Comparison of ENCODE assay signal across 15 cellular contexts in the genomic region with DNA sequence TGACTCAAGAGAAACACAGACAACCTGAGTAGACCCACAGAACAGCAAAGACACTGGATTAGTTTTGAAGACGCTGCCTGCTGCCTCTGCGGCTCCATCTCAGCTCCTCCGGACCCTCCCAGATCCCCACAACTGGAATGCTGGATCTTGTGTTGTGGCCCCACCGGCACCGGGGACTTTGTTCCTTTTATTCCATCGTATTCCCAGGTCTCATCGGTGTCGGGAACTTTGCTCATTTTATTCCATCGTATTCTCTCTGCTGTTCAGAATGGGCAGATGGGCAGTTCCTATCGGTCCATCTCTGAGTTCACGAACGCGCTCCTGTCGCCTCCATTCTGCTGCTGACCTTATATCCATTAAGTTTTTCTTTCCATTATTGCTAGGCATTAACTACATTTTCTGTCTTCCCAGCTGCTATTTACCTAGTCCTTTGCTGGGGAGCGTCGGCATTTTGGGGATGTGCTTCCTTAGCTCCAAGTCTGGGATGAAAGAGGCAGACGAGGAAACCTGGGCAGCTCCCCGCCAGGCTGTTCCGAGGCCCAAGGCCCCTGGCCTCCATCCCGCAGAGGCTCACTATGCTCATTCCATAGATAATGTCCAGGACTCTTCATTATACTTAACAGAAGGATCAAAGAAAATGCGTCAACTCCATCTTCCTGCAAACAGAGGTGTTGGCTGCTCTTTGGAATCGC.
DNase-seq lines count a peak whose midpoint lies in the region; ATAC-seq and TF ChIP-seq lines count a peak whose summit lies in the region.
"Had no signal": no experiment of that assay in that cellular context is flagged by ENCODE, and none has a peak within 500 bp of the region (broad histone marks: within the 10 kb centered on the region; RNA-seq: fewer than 3 reads in every experiment).

No MANE protein-coding gene starts in this region.

- POLR2A ChIA-PET in activated naive CD8-positive, alpha-beta T cell treated with anti-CD3 and anti-CD28 coated beads, Interleukin-2, amount 10 ng/mL, durations not matched to agents 7 days and 5 days (lab: Charles Lee), result no interaction called here

- peaks cover 10% of the 10 kb centered on the region for H3K36me3 ChIP-seq in OCI-LY1 (ENCODE audit: insufficient read depth, low read length)
- no peaks in the 10 kb centered on the region for H3K36me3 ChIP-seq in mucosa of descending colon (ENCODE audit: low read depth)
- H3K36me3 ChIP-seq in tibial artery, result peaks cover 0 to 14% (median 10%) of the 10 kb centered on the region in 3 donors
- H3K36me3 ChIP-seq: pancreas had no signal

- no peak overlapping the region for H3K4me3 Mint-ChIP-seq in activated naive CD8-positive, alpha-beta T cell treated with anti-CD3 and anti-CD28 coated beads, Interleukin-2, amount 10 ng/mL, durations not matched to agents 7 days and 5 days
- no peak overlapping the region for H3K4me3 Mint-ChIP-seq in activated naive CD8-positive, alpha-beta T cell treated with anti-CD3 and anti-CD28 coated beads for 36 hours

- H4K20me1 ChIP-seq in OCI-LY1 (ENCODE audit: insufficient read depth, low read length), result no peaks in the 10 kb centered on the region

- H3K27ac ChIP-seq in OCI-LY1 (ENCODE audit: low read depth, low read length, poor library complexity, severe bottlenecking) (peak overlapping the region; percentile 97), tibial artery (no peak overlapping the region)
- H3K27ac ChIP-seq: esophagus muscularis mucosa, pancreas had no signal

- peak overlapping the region; percentile 83 for H3K9ac ChIP-seq in OCI-LY1 (ENCODE audit: low read length)

- no peak for ATAC-seq in activated naive CD8-positive, alpha-beta T cell treated with anti-CD3 and anti-CD28 coated beads, Interleukin-2, amount 10 ng/mL, durations not matched to agents 7 days and 5 days (ENCODE audit: low read depth)
- no peak for ATAC-seq in mucosa of descending colon
- no peak for ATAC-seq in HG02571 (IDR thresholded peaks at IDR 0.05; ENCODE audit: unreplicated experiment)
- ATAC-seq: pancreas had no signal

- no peaks in the 10 kb centered on the region for H3K27me3 ChIP-seq in OCI-LY1 (ENCODE audit: insufficient read depth, low read length)
- no peaks in the 10 kb centered on the region for H3K27me3 ChIP-seq in tibial artery
- H3K27me3 ChIP-seq: esophagus muscularis mucosa, pancreas had no signal

- H3K4me1 ChIP-seq in OCI-LY1 (ENCODE audit: insufficient read depth, low read length, severe bottlenecking) (peaks cover 58% of the 10 kb centered on the region), mucosa of descending colon (ENCODE audit: low read depth) (no peaks in the 10 kb centered on the region), tibial artery (peaks cover 0 to 13% (median 7%) of the 10 kb centered on the region in 4 donors)
- H3K4me1 ChIP-seq: pancreas had no signal

- no peaks in the 10 kb centered on the region for H3K9me2 ChIP-seq in OCI-LY1 (ENCODE audit: low read depth, low read length)

- H3K4me2 ChIP-seq in OCI-LY1 (ENCODE audit: low read length), result peak overlapping the region; percentile 77

- H3K79me2 ChIP-seq in OCI-LY1 (ENCODE audit: insufficient read depth, low read length), result peaks cover 4% of the 10 kb centered on the region; the same call in 1 of the 2 replicates

- no peaks in the 10 kb centered on the region for H3K27me3 Mint-ChIP-seq in activated naive CD8-positive, alpha-beta T cell treated with anti-CD3 and anti-CD28 coated beads, Interleukin-2, amount 10 ng/mL, durations not matched to agents 7 days and 5 days
- H3K27me3 Mint-ChIP-seq in activated naive CD8-positive, alpha-beta T cell treated with anti-CD3 and anti-CD28 coated beads for 36 hours, result no peaks in the 10 kb centered on the region

- intact Hi-C loops in mucosa of descending colon (cut with DNase I, micrococcal nuclease), result no loop called here
- intact Hi-C loops in tibial artery (cut with DNase I; ENCODE audit: low total_unique reads), result no loop called here

- peaks cover 8% of the 10 kb centered on the region for H3F3A ChIP-seq in OCI-LY1 (ENCODE audit: insufficient read depth, low read length)

- DNase-seq in activated naive CD8-positive, alpha-beta T cell treated with anti-CD3 and anti-CD28 coated beads, Interleukin-2, amount 10 ng/mL, durations not matched to agents 7 days and 5 days, result peak; percentile 22
- no peak for DNase-seq in activated naive CD8-positive, alpha-beta T cell treated with anti-CD3 and anti-CD28 coated beads for 36 hours
- DNase-seq in mucosa of descending colon (peak in 2 of 3 donors; percentile 5 to 9), tibial artery (peak; percentile 3 to 25), GOT3 (lab: John Stamatoyannopoulos, UW) (no peak)
- no peak for DNase-seq in activated CD8-positive, alpha-beta memory T cell treated with anti-CD3 and anti-CD28 coated beads, Interleukin-2, amount 50 U/mL, for 4 hours
- DNase-seq: Calu3, KG1, NCI-H1105 treated with DMSO at 0.1 percent for 48 hours, NCI-H2171, T-helper 1 cell had no signal

- no peak overlapping the region for H2AFZ ChIP-seq in OCI-LY1 (ENCODE audit: low read length)

- peaks cover 2% of the 10 kb centered on the region for H3K9me3 Mint-ChIP-seq in activated naive CD8-positive, alpha-beta T cell treated with anti-CD3 and anti-CD28 coated beads, Interleukin-2, amount 10 ng/mL, durations not matched to agents 7 days and 5 days
- no peaks in the 10 kb centered on the region for H3K9me3 Mint-ChIP-seq in activated naive CD8-positive, alpha-beta T cell treated with anti-CD3 and anti-CD28 coated beads for 36 hours

- H3K4me3 ChIP-seq in OCI-LY1 (ENCODE audit: low read depth, low read length, poor library complexity, severe bottlenecking) (peak overlapping the region; percentile 61), mucosa of descending colon (no peak overlapping the region), tibial artery (no peak overlapping the region)
- H3K4me3 ChIP-seq: esophagus muscularis mucosa, pancreas had no signal

- H3K4me1 Mint-ChIP-seq in activated naive CD8-positive, alpha-beta T cell treated with anti-CD3 and anti-CD28 coated beads, Interleukin-2, amount 10 ng/mL, durations not matched to agents 7 days and 5 days, result peaks cover 47% of the 10 kb centered on the region
- peaks cover 47% of the 10 kb centered on the region for H3K4me1 Mint-ChIP-seq in activated naive CD8-positive, alpha-beta T cell treated with anti-CD3 and anti-CD28 coated beads for 36 hours

- H3K9me3 ChIP-seq in OCI-LY1 (ENCODE audit: low read length) (no peaks in the 10 kb centered on the region), mucosa of descending colon (no peaks in the 10 kb centered on the region), tibial artery (no peaks in the 10 kb centered on the region)
- H3K9me3 ChIP-seq: esophagus muscularis mucosa, pancreas had no signal

- H3K27ac Mint-ChIP-seq in activated naive CD8-positive, alpha-beta T cell treated with anti-CD3 and anti-CD28 coated beads, Interleukin-2, amount 10 ng/mL, durations not matched to agents 7 days and 5 days, result peak overlapping the region; percentile 18
- H3K27ac Mint-ChIP-seq in activated naive CD8-positive, alpha-beta T cell treated with anti-CD3 and anti-CD28 coated beads for 36 hours, result no peak overlapping the region

- TF ChIP-seq CTCF in OCI-LY1 (IDR thresholded peaks at IDR 0.05; ENCODE audit: low read length), result no peak
- TF ChIP-seq CTCF in mucosa of descending colon (IDR thresholded peaks at IDR 0.05), result no peak
- no peak for TF ChIP-seq CTCF in tibial artery (IDR thresholded peaks at IDR 0.05)

- H3K36me3 Mint-ChIP-seq in activated naive CD8-positive, alpha-beta T cell treated with anti-CD3 and anti-CD28 coated beads, Interleukin-2, amount 10 ng/mL, durations not matched to agents 7 days and 5 days, result peaks cover 7% of the 10 kb centered on the region
- peaks cover 19% of the 10 kb centered on the region for H3K36me3 Mint-ChIP-seq in activated naive CD8-positive, alpha-beta T cell treated with anti-CD3 and anti-CD28 coated beads for 36 hours

Comparison
In these comparisons a context has a peak if more than half of its experiments do, and no peak if none do; other contexts are left out.
1. DNase-seq: peak in activated naive CD8-positive, alpha-beta T cell treated with anti-CD3 and anti-CD28 coated beads, Interleukin-2, amount 10 ng/mL, durations not matched to agents 7 days and 5 days (single experiment), mucosa of descending colon (2 of 3) and tibial artery (2 of 2); none in activated naive CD8-positive, alpha-beta T cell treated with anti-CD3 and anti-CD28 coated beads for 36 hours (single experiment), GOT3 (single experiment) and activated CD8-positive, alpha-beta memory T cell treated with anti-CD3 and anti-CD28 coated beads, Interleukin-2, amount 50 U/mL, for 4 hours (single experiment).